8 cellular contexts compared by ENCODE assay signal in genomic region chr5:178206166-178207101, GRCh38. TPM values are rescaled to one million over a fixed set of nuclear protein-coding genes. Genes with fewer than 3 reads are reported as not detected.
DNase-seq lines count a peak whose midpoint lies in the region; ATAC-seq and TF ChIP-seq lines count a peak whose summit lies in the region.

No MANE protein-coding gene starts in this region.

- H3K79me1 ChIP-seq in H9 (ENCODE audit: insufficient read depth, low read depth, low read length, poor library complexity, severe bottlenecking), result peaks cover 9% of the 10 kb centered on the region

- in situ Hi-C loops in GM13977 (cut with MboI; ENCODE audit: low pct_unique_long_range_greater_than_20kb, low sequenced_read_pairs, unreplicated experiment), result no loop called here

- H3K4me1 ChIP-seq in H9 (ENCODE audit: insufficient read depth, low read length), result no peaks in the 10 kb centered on the region; the same call in 1 of the 2 replicates
- H3K4me1 ChIP-seq in heart right ventricle, result peaks cover 13 to 40% (median 30%) of the 10 kb centered on the region in 9 donors
- peaks cover 22% of the 10 kb centered on the region for H3K4me1 ChIP-seq in skeletal muscle satellite cell (ENCODE audit: control insufficient read depth, insufficient read depth, low read length)

- H4K5ac ChIP-seq in H9 (ENCODE audit: insufficient read length, low read depth, low read length), result no peak overlapping the region

- H2BK15ac ChIP-seq in H9 (ENCODE audit: low read depth, low read length), result no peak overlapping the region

- no peak overlapping the region for H2BK20ac ChIP-seq in H9 (ENCODE audit: low read depth, low read length, poor library complexity, severe bottlenecking)

- peak overlapping the region; percentile 31 to 96 (median 77); a peak in 6 of 7 replicates for H3K27ac Mint-ChIP-seq in H9

- WGBS in H9 (ENCODE audit: extremely low coverage, insufficient read length, low lambda C conversion rate), result no CpG with 5 or more reads among the region's 12 CpGs
- WGBS in heart right ventricle, 2 donors, result 55 to 57% methylated on average over 12 of the region's 12 CpGs

- H3K56ac ChIP-seq in H9 (ENCODE audit: insufficient read length, low read depth, low read length), result no peak overlapping the region

- H3K9ac ChIP-seq in H9 (ENCODE audit: extremely low read depth, insufficient read length, low read length) (peak overlapping the region; percentile 99), skeletal muscle satellite cell (ENCODE audit: low read depth, low read length) (peak overlapping the region; percentile 99)

- no peak overlapping the region for H3T11ph ChIP-seq in H9 (ENCODE audit: low read length)

- H3K9me3 ChIP-seq in H9 (ENCODE audit: control insufficient read depth, low read depth, low read length) (no peaks in the 10 kb centered on the region), heart right ventricle (no peaks in the 10 kb centered on the region), skeletal muscle satellite cell (replicated peaks; ENCODE audit: low read length) (no peaks in the 10 kb centered on the region)

- no peak overlapping the region for H2AFZ ChIP-seq in H9 (ENCODE audit: low read length)

- H3K4me1 Mint-ChIP-seq in H9, result peaks cover 14 to 34% of the 10 kb centered on the region in 2 experiments

- no peak overlapping the region for H2BK120ac ChIP-seq in H9 (ENCODE audit: low read depth, low read length, poor library complexity, severe bottlenecking)

- H3K14ac ChIP-seq in H9 (ENCODE audit: insufficient read depth, low read length), result no peak overlapping the region

- H3K36me3 ChIP-seq in heart right ventricle (peaks cover 0 to 60% (median 38%) of the 10 kb centered on the region in 9 donors), skeletal muscle satellite cell (ENCODE audit: insufficient read depth, low read length) (peaks cover 60% of the 10 kb centered on the region)

- H3K27ac ChIP-seq in H9 (ENCODE audit: insufficient read length, low read depth, low read length), result no peak overlapping the region
- peak overlapping the region; percentile 88 for H3K27ac ChIP-seq in VCaP
- peak overlapping the region in 6 of 10 donors; percentile 88 to 98 (median 96) for H3K27ac ChIP-seq in heart right ventricle

- no peak overlapping the region for H3K23ac ChIP-seq in H9 (ENCODE audit: insufficient read length, low read depth, low read length)

- H3K4me3 ChIP-seq in heart right ventricle (peak overlapping the region in 8 of 10 donors; percentile 70 to 96 (median 81)), skeletal muscle satellite cell (ENCODE audit: low read length) (peak overlapping the region; percentile 90)

- H3K4me2 ChIP-seq in H9 (ENCODE audit: insufficient read depth, insufficient read length, low read length) (peak overlapping the region; percentile 99), skeletal muscle satellite cell (ENCODE audit: low read length) (peak overlapping the region; percentile 86)

- no peak for TF ChIP-seq CTCF in H9 (conservative IDR thresholded peaks at IDR 0.05)
- no peak for TF ChIP-seq CTCF in VCaP (conservative IDR thresholded peaks at IDR 0.05)
- TF ChIP-seq CTCF in heart right ventricle (IDR thresholded peaks at IDR 0.05), result no peak
- TF ChIP-seq CTCF in GM13977 (IDR thresholded peaks at IDR 0.05; ENCODE audit: extremely low read depth, insufficient read depth, missing control alignments), result no peak

- no peak overlapping the region for H4K91ac ChIP-seq in H9 (ENCODE audit: insufficient read length, low read depth, low read length)

- peaks cover 22% of the 10 kb centered on the region for H3K27me3 Mint-ChIP-seq in H9 (ENCODE audit: low read depth)

- H3K27me3 ChIP-seq in H9 (ENCODE audit: insufficient read depth, low read length), result no peaks in the 10 kb centered on the region
- H3K27me3 ChIP-seq in heart right ventricle, result no peaks in the 10 kb centered on the region
- H3K27me3 ChIP-seq in skeletal muscle satellite cell (ENCODE audit: control insufficient read depth, insufficient read depth, low read length), result no peaks in the 10 kb centered on the region

- no peak overlapping the region for H2BK12ac ChIP-seq in H9 (ENCODE audit: insufficient read length, low read depth, low read length)

- peaks cover 57 to 65% (median 62%) of the 10 kb centered on the region in 3 experiments for H3K36me3 Mint-ChIP-seq in H9 (ENCODE audit: insufficient read depth in 1 of 3, low read depth in 3 of 3)

- H4K8ac ChIP-seq in H9 (replicated peaks; ENCODE audit: insufficient read length, low read depth, low read length), result no peak overlapping the region

- intact Hi-C loops in heart right ventricle (cut with DNase I), result no loop called here

- ATAC-seq in heart right ventricle, result no peak

- H3K23me2 ChIP-seq in H9 (ENCODE audit: insufficient read length, low read depth, low read length, poor library complexity, severe bottlenecking), result peaks cover 10% of the 10 kb centered on the region

- no peak overlapping the region for H3K18ac ChIP-seq in H9 (ENCODE audit: insufficient read length, low read depth, low read length)

- peaks cover 23% of the 10 kb centered on the region for H3K79me2 ChIP-seq in H9 (ENCODE audit: insufficient read depth, low read length)

- H3K4me3 Mint-ChIP-seq in H9, result peak overlapping the region; percentile 75 to 86

- no peak overlapping the region for H2BK5ac ChIP-seq in H9 (ENCODE audit: insufficient read length, low read length)

- H3K4ac ChIP-seq in H9 (ENCODE audit: low read depth, low read length), result no peak overlapping the region

- H3K9me3 Mint-ChIP-seq in H9, result peaks cover 2% of the 10 kb centered on the region in 2 experiments; a peak in 3 of 5 replicates

- DNase-seq in H9 (no peak), heart right ventricle (no peak), GM13977 (ENCODE audit: low spot score) (no peak), cortex of kidney (lab: John Stamatoyannopoulos, UW) (no peak), NCI-H128 (lab: John Stamatoyannopoulos, UW; ENCODE audit: unreplicated experiment) (no peak), inferior parietal cortex (ENCODE audit: extremely low spot score) (no peak)

- peaks cover 2% of the 10 kb centered on the region for H4K20me1 ChIP-seq in H9 (ENCODE audit: control insufficient read depth, insufficient read depth, insufficient read length)

- no peak overlapping the region for H2AK5ac ChIP-seq in H9 (ENCODE audit: insufficient read length, low read length)

RNA-seq across cellular contexts. Expression of gene HNRNPAB, which starts 2.1 kb away (rescaled TPM):
- total RNA-seq in H9 (2021) (547 and 557 TPM in 2 replicates), heart right ventricle (100 to 1,000 TPM in 2 of 10 donors, 10 to 100 TPM in 8; 70.8 to 132 (median 81.4) TPM)
- polyA plus RNA-seq in heart right ventricle, result 100 to 1,000 TPM in 1 of 2 donors, 10 to 100 TPM in 1; 84.6 to 140 TPM
- 60.1 and 108 TPM in 2 replicates for total RNA-seq in skeletal muscle satellite cell (2012; rRNA removed)

RNA-seq across cellular contexts. Expression of gene GMCL2, which starts 19.3 kb away (rescaled TPM):
- total RNA-seq in H9 (2021) (not detected in 2 replicates), heart right ventricle (not detected)
- polyA plus RNA-seq in heart right ventricle, result not detected
- total RNA-seq in skeletal muscle satellite cell (2012; rRNA removed), result not detected in 2 replicates

RNA-seq across cellular contexts. Expression of gene PHYKPL, which starts 26.2 kb away (rescaled TPM):
- total RNA-seq in H9 (2021) (40.9 and 48.8 TPM in 2 replicates), heart right ventricle (10 to 100 TPM; 30.5 to 50.6 (median 37.3) TPM)
- polyA plus RNA-seq in heart right ventricle, result 10 to 100 TPM; 24.8 to 59.8 TPM
- 19.7 and 35.0 TPM in 2 replicates for total RNA-seq in skeletal muscle satellite cell (2012; rRNA removed)

RNA-seq across cellular contexts. Expression of gene NHP2, which starts 52.7 kb away (rescaled TPM):
- total RNA-seq in H9 (2021) (232 and 240 TPM in 2 replicates), heart right ventricle (10 to 100 TPM; 66.7 to 95.8 (median 74.5) TPM)
- polyA plus RNA-seq in heart right ventricle, result 100 to 1,000 TPM in 1 of 2 donors, 10 to 100 TPM in 1; 59.8 to 272 TPM
- 170 and 204 TPM in 2 replicates for total RNA-seq in skeletal muscle satellite cell (2012; rRNA removed)
